In genomic region chr18:48803518-48803917, GRCh38 we compare ENCODE assay signal across 15 cellular contexts.
DNase-seq lines count a peak whose midpoint lies in the region; ATAC-seq and TF ChIP-seq lines count a peak whose summit lies in the region.
"Had no signal": no experiment of that assay in that cellular context is flagged by ENCODE, and none has a peak within 500 bp of the region (broad histone marks: within the 10 kb centered on the region; RNA-seq: fewer than 3 reads in every experiment).

No MANE protein-coding gene starts in this region.

- CTCF ChIA-PET in SK-N-SH (lab: Yijun Ruan, JAX) = interaction anchor here (1.7 kb wide), 1 partner anchor 10 kb away, joined by 5 read pairs; no protein-coding TSS in a partner anchor
- CTCF ChIA-PET in CD4-positive, alpha-beta memory T cell (lab: Charles Lee; ENCODE audit: partially characterized antibody) = no interaction called here

- H3K79me2 ChIP-seq in SK-N-SH (ENCODE audit: insufficient read depth) = no peaks in the 10 kb centered on the region
- H3K79me2 ChIP-seq in hepatocyte = no peaks in the 10 kb centered on the region
- H3K79me2 ChIP-seq in osteoblast (ENCODE audit: insufficient read depth, low read length) = no peaks in the 10 kb centered on the region

- no peak overlapping the region for H3K9ac ChIP-seq in SK-N-SH

- TF ChIP-seq EP300 in SK-N-SH (IDR thresholded peaks at IDR 0.05; ENCODE audit: borderline replicate concordance in 1 of 2, low read depth in 1 of 2, low read length in 1 of 2) = no peak

- peaks cover 13% of the 10 kb centered on the region for H3F3A ChIP-seq in SK-N-SH (replicated peaks; ENCODE audit: insufficient read depth)

- H3K27ac Mint-ChIP-seq in activated naive CD8-positive, alpha-beta T cell treated with anti-CD3 and anti-CD28 coated beads for 36 hours = peak overlapping the region; percentile 42
- H3K27ac Mint-ChIP-seq in stimulated activated memory B cell treated with anti-CD40 and anti-IgM and Interleukin-4, amounts not matched to agents 10 μg/mL and 1 μg/mL and 100 μg/mL, for 72 hours = peak overlapping the region; percentile 97
- H3K27ac Mint-ChIP-seq in CD4-positive, alpha-beta memory T cell = peak overlapping the region in 2 of 7 donors; percentile 50 to 66
- H3K27ac Mint-ChIP-seq: IgD-negative memory B cell had no signal

- H3K36me3 Mint-ChIP-seq in activated naive CD8-positive, alpha-beta T cell treated with anti-CD3 and anti-CD28 coated beads for 36 hours = peaks cover 12% of the 10 kb centered on the region
- peaks cover 9% of the 10 kb centered on the region for H3K36me3 Mint-ChIP-seq in stimulated activated memory B cell treated with anti-CD40 and anti-IgM and Interleukin-4, amounts not matched to agents 10 μg/mL and 1 μg/mL and 100 μg/mL, for 72 hours
- no peaks in the 10 kb centered on the region for H3K36me3 Mint-ChIP-seq in CD4-positive, alpha-beta memory T cell
- H3K36me3 Mint-ChIP-seq: CD8-positive, alpha-beta memory T cell had no signal

- no peaks in the 10 kb centered on the region for H3K27me3 ChIP-seq in SK-N-SH (ENCODE audit: insufficient read depth)
- H3K27me3 ChIP-seq in hepatocyte = no peaks in the 10 kb centered on the region
- no peaks in the 10 kb centered on the region for H3K27me3 ChIP-seq in osteoblast (ENCODE audit: insufficient read depth, low read length)
- no peaks in the 10 kb centered on the region for H3K27me3 ChIP-seq in CD4-positive, alpha-beta memory T cell (ENCODE audit: insufficient read depth, low read length)
- H3K27me3 ChIP-seq: upper lobe of left lung had no signal

- H3K36me3 ChIP-seq in SK-N-SH (replicated peaks in 1 of 2; ENCODE audit: control insufficient read depth in 1 of 2, insufficient read depth in 2 of 2, low read length in 1 of 2) (peaks cover 10 to 50% of the 10 kb centered on the region in 2 experiments), hepatocyte (replicated peaks; ENCODE audit: insufficient read depth, low read depth) (no peaks in the 10 kb centered on the region), osteoblast (ENCODE audit: insufficient read depth, low read length) (peaks cover 14% of the 10 kb centered on the region)
- H3K36me3 ChIP-seq in CD4-positive, alpha-beta memory T cell (ENCODE audit: insufficient read depth, low read length) = no peaks in the 10 kb centered on the region

- H3K9me2 ChIP-seq in SK-N-SH (no peaks in the 10 kb centered on the region), hepatocyte (replicated peaks; ENCODE audit: insufficient read depth) (no peaks in the 10 kb centered on the region)

- H3K27me3 Mint-ChIP-seq in activated naive CD8-positive, alpha-beta T cell treated with anti-CD3 and anti-CD28 coated beads for 36 hours = no peaks in the 10 kb centered on the region
- no peaks in the 10 kb centered on the region for H3K27me3 Mint-ChIP-seq in stimulated activated memory B cell treated with anti-CD40 and anti-IgM and Interleukin-4, amounts not matched to agents 10 μg/mL and 1 μg/mL and 100 μg/mL, for 72 hours
- no peaks in the 10 kb centered on the region for H3K27me3 Mint-ChIP-seq in CD4-positive, alpha-beta memory T cell
- H3K27me3 Mint-ChIP-seq: CD8-positive, alpha-beta memory T cell; IgD-negative memory B cell had no signal

- H3K4me2 ChIP-seq in SK-N-SH = no peak overlapping the region
- no peak overlapping the region for H3K4me2 ChIP-seq in hepatocyte
- H3K4me2 ChIP-seq in osteoblast (ENCODE audit: insufficient read depth, low read length) = no peak overlapping the region

- DNase-seq in SK-N-SH (no peak), hepatocyte (ENCODE audit: low spot score) (no peak), osteoblast (ENCODE audit: insufficient read length, low spot score, missing footprints) (no peak), inferior parietal cortex (ENCODE audit: extremely low spot score) (no peak)
- DNase-seq in activated naive CD8-positive, alpha-beta T cell treated with anti-CD3 and anti-CD28 coated beads for 36 hours = no peak
- no peak for DNase-seq in CD4-positive, alpha-beta memory T cell
- DNase-seq: NCI-H82, SIG-M5 had no signal

- no peak for TF ChIP-seq CTCF in SK-N-SH (IDR thresholded peaks at IDR 0.05)
- no peak for TF ChIP-seq CTCF in hepatocyte (IDR thresholded peaks at IDR 0.05; ENCODE audit: poor library complexity)
- no peak for TF ChIP-seq CTCF in osteoblast (IDR thresholded peaks at IDR 0.05; ENCODE audit: extremely low read depth, low read depth, low read length)

- no peaks in the 10 kb centered on the region for H4K20me1 ChIP-seq in SK-N-SH (ENCODE audit: insufficient read depth)
- no peaks in the 10 kb centered on the region for H4K20me1 ChIP-seq in hepatocyte (ENCODE audit: insufficient read depth, poor library complexity, severe bottlenecking)
- H4K20me1 ChIP-seq in osteoblast (ENCODE audit: insufficient read depth, low read length) = peaks cover under 1% of the 10 kb centered on the region

- H3K9me3 ChIP-seq in SK-N-SH = no peaks in the 10 kb centered on the region
- H3K9me3 ChIP-seq in hepatocyte (ENCODE audit: low read depth) = no peaks in the 10 kb centered on the region
- H3K9me3 ChIP-seq in osteoblast (ENCODE audit: low read depth, low read length) = no peaks in the 10 kb centered on the region
- H3K9me3 ChIP-seq in CD4-positive, alpha-beta memory T cell (ENCODE audit: control insufficient read depth in 1 of 2, low read length in 2 of 2) = no peaks in the 10 kb centered on the region
- H3K9me3 ChIP-seq: upper lobe of left lung had no signal

- H3K4me1 ChIP-seq in SK-N-SH (ENCODE audit: control insufficient read depth in 1 of 2, insufficient read depth in 2 of 2, low read depth in 1 of 2, low read length in 1 of 2) = peaks cover 4 to 15% of the 10 kb centered on the region in 2 experiments; a peak in 3 of 4 replicates
- peaks cover 25% of the 10 kb centered on the region for H3K4me1 ChIP-seq in hepatocyte (ENCODE audit: insufficient read depth)
- H3K4me1 ChIP-seq in osteoblast (ENCODE audit: insufficient read depth, low read length) = peaks cover 25% of the 10 kb centered on the region
- peaks cover 44% of the 10 kb centered on the region for H3K4me1 ChIP-seq in CD4-positive, alpha-beta memory T cell (ENCODE audit: insufficient read depth, low read length)

- no peaks in the 10 kb centered on the region for H3K9me3 Mint-ChIP-seq in activated naive CD8-positive, alpha-beta T cell treated with anti-CD3 and anti-CD28 coated beads for 36 hours
- no peaks in the 10 kb centered on the region for H3K9me3 Mint-ChIP-seq in stimulated activated memory B cell treated with anti-CD40 and anti-IgM and Interleukin-4, amounts not matched to agents 10 μg/mL and 1 μg/mL and 100 μg/mL, for 72 hours
- peaks cover 0 to 2% (median 0%) of the 10 kb centered on the region in 8 donors for H3K9me3 Mint-ChIP-seq in CD4-positive, alpha-beta memory T cell
- H3K9me3 Mint-ChIP-seq: CD8-positive, alpha-beta memory T cell; IgD-negative memory B cell had no signal

- POLR2A ChIA-PET in SK-N-SH (lab: Yijun Ruan, JAX) = no interaction called here
- POLR2A ChIA-PET in CD4-positive, alpha-beta memory T cell (lab: Charles Lee; ENCODE audit: partially characterized antibody) = interaction anchor here (3.4 kb wide), 1 partner anchor 11 kb away, joined by 11 read pairs; no protein-coding TSS in a partner anchor

- H3K27ac ChIP-seq in SK-N-SH (ENCODE audit: low read depth in 2 of 2, low read length in 1 of 2) = no peak overlapping the region; a peak in 1 of 4 replicates
- peak overlapping the region; percentile 89 for H3K27ac ChIP-seq in hepatocyte
- no peak overlapping the region for H3K27ac ChIP-seq in osteoblast (ENCODE audit: low read depth, low read length)
- H3K27ac ChIP-seq in CD4-positive, alpha-beta memory T cell (ENCODE audit: low read depth, low read length) = no peak overlapping the region
- H3K27ac ChIP-seq: 22Rv1, upper lobe of left lung, VCaP had no signal

- TF ChIP-seq RAD21 in SK-N-SH (IDR thresholded peaks at IDR 0.05; ENCODE audit: low read length) = no peak

- ATAC-seq in SK-N-SH treated with all-trans-retinoic acid at 6 μM for 48 hours = no peak
- ATAC-seq in stimulated activated memory B cell treated with anti-CD40 and anti-IgM and Interleukin-4, amounts not matched to agents 10 μg/mL and 1 μg/mL and 100 μg/mL, for 72 hours = no peak

- peaks cover 76% of the 10 kb centered on the region for H3K4me1 Mint-ChIP-seq in activated naive CD8-positive, alpha-beta T cell treated with anti-CD3 and anti-CD28 coated beads for 36 hours
- H3K4me1 Mint-ChIP-seq in stimulated activated memory B cell treated with anti-CD40 and anti-IgM and Interleukin-4, amounts not matched to agents 10 μg/mL and 1 μg/mL and 100 μg/mL, for 72 hours = peaks cover 84% of the 10 kb centered on the region
- H3K4me1 Mint-ChIP-seq in CD4-positive, alpha-beta memory T cell = peaks cover 21 to 55% (median 40%) of the 10 kb centered on the region in 4 donors

- H2AFZ ChIP-seq in SK-N-SH (ENCODE audit: low read depth) (no peak overlapping the region), hepatocyte (no peak overlapping the region), osteoblast (ENCODE audit: low read length) (no peak overlapping the region)

- intact Hi-C loops in CD4-positive, alpha-beta memory T cell (cut with micrococcal nuclease) = no loop called here

- WGBS in SK-N-SH (ENCODE audit: low lambda C conversion rate) = 96% methylated on average over 3 of the region's 3 CpGs
- WGBS in hepatocyte (ENCODE audit: low lambda C conversion rate, missing lambda C conversion rate) = 95% methylated on average over 3 of the region's 3 CpGs

- H3K4me3 ChIP-seq in SK-N-SH (ENCODE audit: low read depth in 2 of 2, low read length in 1 of 2) (no peak overlapping the region), hepatocyte (no peak overlapping the region), osteoblast (ENCODE audit: insufficient read depth, low read length) (no peak overlapping the region)
- H3K4me3 ChIP-seq in CD4-positive, alpha-beta memory T cell (ENCODE audit: low read length in 2 of 2) = no peak overlapping the region
- H3K4me3 ChIP-seq: upper lobe of left lung had no signal

- no peak overlapping the region for H3K4me3 Mint-ChIP-seq in activated naive CD8-positive, alpha-beta T cell treated with anti-CD3 and anti-CD28 coated beads for 36 hours
- H3K4me3 Mint-ChIP-seq in stimulated activated memory B cell treated with anti-CD40 and anti-IgM and Interleukin-4, amounts not matched to agents 10 μg/mL and 1 μg/mL and 100 μg/mL, for 72 hours = no peak overlapping the region
- H3K4me3 Mint-ChIP-seq in CD4-positive, alpha-beta memory T cell = no peak overlapping the region
- H3K4me3 Mint-ChIP-seq: CD8-positive, alpha-beta memory T cell had no signal

TF ChIP-seq in SK-N-SH, 30 proteins besides CTCF, POLR2A, EP300 and RAD21 (continues in another document):
- TF ChIP-seq SMC3 (IDR thresholded peaks at IDR 0.05; ENCODE audit: low read depth, low read length) = no peak

TF ChIP-seq in SK-N-SH treated with all-trans-retinoic acid at 6 μM for 48 hours, 23 proteins besides CTCF, POLR2A, EP300 and RAD21 (continues in another document):
- TF ChIP-seq ZNF8 (CRISPR knock-in tag; IDR thresholded peaks at IDR 0.05) (no peak), TOX (CRISPR knock-in tag; IDR thresholded peaks at IDR 0.05; ENCODE audit: borderline replicate concordance) (no peak), OSR1 (CRISPR knock-in tag; IDR thresholded peaks at IDR 0.05) (no peak)
